ENCODE assay signal across 15 cellular contexts in genomic region chr17:78043031-78043430, GRCh38.
"Had no signal": no experiment of that assay in that cellular context is flagged by ENCODE, and none has a peak within 500 bp of the region (broad histone marks: within the 10 kb centered on the region; RNA-seq: fewer than 3 reads in every experiment).

No MANE protein-coding gene starts in this region.

- H3K4me3 ChIP-seq: coronary artery, right atrium auricular region, smooth muscle cell, testis, transverse colon had no signal

- H3K27ac ChIP-seq: coronary artery, neutrophil, testis, transverse colon had no signal

- H3K9me3 ChIP-seq: neutrophil, right atrium auricular region, testis, transverse colon had no signal

- H3K36me3 ChIP-seq: right atrium auricular region, transverse colon had no signal

- DNase-seq: effector CD8-positive, alpha-beta T cell; glutamatergic neuron; immature natural killer cell; left cardiac atrium; mesendoderm; naive thymus-derived CD8-positive, alpha-beta T cell; posterior cingulate gyrus; stimulated activated CD4-positive, alpha-beta T cell treated with anti-CD3 and anti-CD28 coated beads, Interleukin-2, amount 100 ng/mL, for 48 hours; stimulated activated naive CD4-positive, alpha-beta T cell treated with Interleukin-2 at 50 U/mL for 16 hours; testis; transverse colon had no signal

- H3K27me3 ChIP-seq: neutrophil, right atrium auricular region, testis, transverse colon had no signal

- ATAC-seq: left cardiac atrium; naive thymus-derived CD8-positive, alpha-beta T cell had no signal

- H3K4me2 ChIP-seq: smooth muscle cell had no signal
